In genomic region chr7:82789883-82790609, GRCh38 we compare ENCODE assay signal across 33 cellular contexts.
DNase-seq lines count a peak whose midpoint lies in the region; TF ChIP-seq lines count a peak whose summit lies in the region.
"Had no signal": no experiment of that assay in that cellular context is flagged by ENCODE, and none has a peak within 500 bp of the region (broad histone marks: within the 10 kb centered on the region; RNA-seq: fewer than 3 reads in every experiment).

No MANE protein-coding gene starts in this region.

- no peak overlapping the region for H3K4me3 ChIP-seq in astrocyte of the cerebellum (ENCODE audit: low read depth, low read length)
- H3K4me3 ChIP-seq: BLaER1 treated with 17β-estradiol and CSF1 and Interleukin-3, amounts not matched to agents 10 nM and 100 nM; dorsolateral prefrontal cortex; GM12878; SJSA1; thoracic aorta; uterus had no signal

- TF ChIP-seq CTCF in astrocyte of the cerebellum (IDR thresholded peaks at IDR 0.05; ENCODE audit: low read depth, low read length, missing control alignments): no peak
- no peak for TF ChIP-seq CTCF in endothelial cell (IDR thresholded peaks at IDR 0.05; ENCODE audit: unreplicated experiment)

- no peak overlapping the region for H3K4me3 Mint-ChIP-seq in endothelial cell (ENCODE audit: unreplicated experiment)
- H3K4me3 Mint-ChIP-seq: activated CD4-positive, alpha-beta T cell treated with anti-CD3 and anti-CD28 coated beads, Interleukin-2, amount 10 ng/mL, durations not matched to agents 7 days and 5 days; activated CD8-positive, alpha-beta memory T cell treated with anti-CD3 and anti-CD28 coated beads, Interleukin-2, amount 10 ng/mL, durations not matched to agents 7 days and 5 days; activated naive CD4-positive, alpha-beta T cell treated with anti-CD3 and anti-CD28 coated beads for 36 hours; activated T-cell treated with anti-CD3 and anti-CD28 coated beads, Interleukin-2, amount 50 U/mL, for 72 hours; natural killer cell; T-helper 17 cell had no signal

- DNase-seq in EH (ENCODE audit: low read depth): peak; percentile 1
- DNase-seq in NCI-H69 (lab: John Stamatoyannopoulos, UW): peak; percentile 41
- DNase-seq in astrocyte of the cerebellum (ENCODE audit: low read depth): peak; percentile 13
- peak; percentile 74 for DNase-seq in iris pigment epithelial cell (ENCODE audit: low read depth)
- no peak for DNase-seq in germinal center (ENCODE audit: low spot score)
- DNase-seq in endothelial cell (ENCODE audit: low spot score): no peak
- no peak for DNase-seq in T-helper 1 cell
- no peak for DNase-seq in cortex of kidney (lab: John Stamatoyannopoulos, UW)
- DNase-seq: activated CD4-positive, alpha-beta T cell treated with anti-CD3 and anti-CD28 coated beads, Interleukin-2, amount 10 ng/mL, durations not matched to agents 7 days and 5 days; activated CD8-positive, alpha-beta memory T cell treated with anti-CD3 and anti-CD28 coated beads, Interleukin-2, amount 10 ng/mL, durations not matched to agents 7 days and 5 days; activated naive CD4-positive, alpha-beta T cell treated with anti-CD3 and anti-CD28 coated beads for 36 hours; activated T-cell treated with anti-CD3 and anti-CD28 coated beads, Interleukin-2, amount 50 U/mL, for 72 hours; amygdala; caudate nucleus; COR-L47; DND-41; dorsolateral prefrontal cortex; H7; hippocampal formation; left ventricle myocardium superior; midbrain; natural killer cell; NCI-H1105; NCI-H2029; NCI-H2227 treated with DMSO at 0.1 percent for 48 hours; stimulated activated naive CD4-positive, alpha-beta T cell treated with Interleukin-2 at 50 U/mL for 16 hours; T-helper 17 cell; uterus; WERI-Rb-1 had no signal

- H3K27me3 Mint-ChIP-seq in endothelial cell (ENCODE audit: unreplicated experiment): no peaks in the 10 kb centered on the region
- H3K27me3 Mint-ChIP-seq: activated CD4-positive, alpha-beta T cell treated with anti-CD3 and anti-CD28 coated beads, Interleukin-2, amount 10 ng/mL, durations not matched to agents 7 days and 5 days; activated CD8-positive, alpha-beta memory T cell treated with anti-CD3 and anti-CD28 coated beads, Interleukin-2, amount 10 ng/mL, durations not matched to agents 7 days and 5 days; T-helper 17 cell had no signal

- H3K4me1 Mint-ChIP-seq in endothelial cell (ENCODE audit: unreplicated experiment): no peaks in the 10 kb centered on the region
- H3K4me1 Mint-ChIP-seq: activated CD4-positive, alpha-beta T cell treated with anti-CD3 and anti-CD28 coated beads, Interleukin-2, amount 10 ng/mL, durations not matched to agents 7 days and 5 days; activated CD8-positive, alpha-beta memory T cell treated with anti-CD3 and anti-CD28 coated beads, Interleukin-2, amount 10 ng/mL, durations not matched to agents 7 days and 5 days; natural killer cell; T-helper 17 cell had no signal

- in situ Hi-C loops in astrocyte of the cerebellum (cut with HindIII; ENCODE audit: low sequenced_read_pairs): no loop called here

- no peaks in the 10 kb centered on the region for H3K9me3 Mint-ChIP-seq in endothelial cell (ENCODE audit: unreplicated experiment)
- H3K9me3 Mint-ChIP-seq: activated naive CD4-positive, alpha-beta T cell treated with anti-CD3 and anti-CD28 coated beads for 36 hours had no signal

- H3K27ac Mint-ChIP-seq in endothelial cell (ENCODE audit: unreplicated experiment): no peak overlapping the region
- H3K27ac Mint-ChIP-seq: activated CD4-positive, alpha-beta T cell treated with anti-CD3 and anti-CD28 coated beads, Interleukin-2, amount 10 ng/mL, durations not matched to agents 7 days and 5 days; activated CD8-positive, alpha-beta memory T cell treated with anti-CD3 and anti-CD28 coated beads, Interleukin-2, amount 10 ng/mL, durations not matched to agents 7 days and 5 days; activated naive CD4-positive, alpha-beta T cell treated with anti-CD3 and anti-CD28 coated beads for 36 hours; activated T-cell treated with anti-CD3 and anti-CD28 coated beads, Interleukin-2, amount 50 U/mL, for 72 hours; natural killer cell; T-helper 17 cell had no signal

- no peaks in the 10 kb centered on the region for H3K36me3 Mint-ChIP-seq in endothelial cell (ENCODE audit: low read depth, unreplicated experiment)
- H3K36me3 Mint-ChIP-seq: activated CD8-positive, alpha-beta memory T cell treated with anti-CD3 and anti-CD28 coated beads, Interleukin-2, amount 10 ng/mL, durations not matched to agents 7 days and 5 days; natural killer cell had no signal

Comparison
In these comparisons a context has a peak if more than half of its experiments do, and no peak if none do; other contexts are left out.
1. DNase-seq: peak in EH (single experiment), NCI-H69 (single experiment), astrocyte of the cerebellum (single experiment) and iris pigment epithelial cell (single experiment); none in germinal center (single experiment), endothelial cell (single experiment), T-helper 1 cell (0 of 5) and cortex of kidney (single experiment).